ENCODE assay signal across 8 cellular contexts in the genomic region with DNA sequence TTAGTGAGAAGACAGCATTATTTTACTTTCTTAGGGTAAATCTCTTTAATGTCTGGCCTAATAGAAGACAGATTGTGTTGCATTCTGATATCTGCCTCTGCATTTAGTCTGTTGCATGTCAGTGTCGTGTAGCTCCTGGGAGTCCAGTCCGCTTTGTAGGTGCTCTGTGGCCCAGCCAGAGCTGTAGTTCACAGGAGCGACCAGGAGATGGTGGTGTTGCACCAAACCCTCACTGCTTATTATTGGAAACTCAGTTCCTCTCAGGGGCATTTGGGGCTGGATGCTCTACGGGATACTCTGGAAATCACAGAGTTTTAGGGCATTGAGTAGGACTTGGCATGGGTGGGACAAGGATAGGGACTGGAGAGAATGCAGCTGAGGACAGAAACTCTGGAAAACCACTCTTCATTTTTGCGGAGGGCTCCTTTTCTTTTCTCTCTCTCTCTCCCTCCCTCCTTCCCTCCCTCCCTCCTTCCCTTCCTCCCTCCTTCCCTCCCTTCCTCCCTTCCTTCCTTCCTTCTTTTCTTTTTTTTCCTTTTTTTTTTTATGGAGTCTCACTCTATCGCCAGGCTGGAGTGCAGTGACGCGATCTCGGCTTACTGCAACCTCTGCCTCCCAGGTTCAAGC. TPM values are rescaled to one million over a fixed set of nuclear protein-coding genes. Genes with fewer than 3 reads are reported as not detected.
DNase-seq lines count a peak whose midpoint lies in the region; ATAC-seq, FAIRE-seq and TF ChIP-seq lines count a peak whose summit lies in the region.

No MANE protein-coding gene starts in this region.

- no peaks in the 10 kb centered on the region for H3K27me3 ChIP-seq in tibial artery

- H3K27ac Mint-ChIP-seq in activated T-cell treated with anti-CD3 and anti-CD28 coated beads, Interleukin-2, amount 50 U/mL, for 72 hours = peak overlapping the region; percentile 28
- no peak overlapping the region for H3K27ac Mint-ChIP-seq in neural crest cell (ENCODE audit: unreplicated experiment)

- no peaks in the 10 kb centered on the region for H3K27me3 Mint-ChIP-seq in activated T-cell treated with anti-CD3 and anti-CD28 coated beads, Interleukin-2, amount 50 U/mL, for 72 hours (ENCODE audit: low read depth)
- H3K27me3 Mint-ChIP-seq in neural crest cell (ENCODE audit: low read depth) = no peaks in the 10 kb centered on the region

- peak; percentile 69 to 76 for ATAC-seq in activated T-cell treated with anti-CD3 and anti-CD28 coated beads, Interleukin-2, amount 50 U/mL, for 72 hours (replicated peaks in 1 of 2)
- ATAC-seq in HG02588 (IDR thresholded peaks at IDR 0.05; ENCODE audit: unreplicated experiment) = no peak

- peak; percentile 58 for FAIRE-seq in RCC 7860 (lab: Jason Lieb, UNC)

- H3K4me1 Mint-ChIP-seq in activated T-cell treated with anti-CD3 and anti-CD28 coated beads, Interleukin-2, amount 50 U/mL, for 72 hours (ENCODE audit: low read depth) = peaks cover 58% of the 10 kb centered on the region
- peaks cover 41% of the 10 kb centered on the region for H3K4me1 Mint-ChIP-seq in neural crest cell

- peaks cover 2 to 19% of the 10 kb centered on the region in 2 donors for H3K36me3 Mint-ChIP-seq in activated T-cell treated with anti-CD3 and anti-CD28 coated beads, Interleukin-2, amount 50 U/mL, for 72 hours (ENCODE audit: insufficient read depth in 2 of 2)
- peaks cover 6% of the 10 kb centered on the region for H3K36me3 Mint-ChIP-seq in neural crest cell (ENCODE audit: low read depth)

- H3K9me3 Mint-ChIP-seq in activated T-cell treated with anti-CD3 and anti-CD28 coated beads, Interleukin-2, amount 50 U/mL, for 72 hours = no peaks in the 10 kb centered on the region
- no peaks in the 10 kb centered on the region for H3K9me3 Mint-ChIP-seq in neural crest cell

- no peak overlapping the region for H3K4me3 ChIP-seq in fibroblast of mammary gland (ENCODE audit: control insufficient read depth, low read depth, low read length)
- H3K4me3 ChIP-seq in tibial artery = no peak overlapping the region

- H3K4me3 Mint-ChIP-seq in activated T-cell treated with anti-CD3 and anti-CD28 coated beads, Interleukin-2, amount 50 U/mL, for 72 hours = no peak overlapping the region
- H3K4me3 Mint-ChIP-seq in neural crest cell = peak overlapping the region; percentile 76

- DNase-seq in DMS 273 treated with DMSO at 0.1 percent for 48 hours (lab: John Stamatoyannopoulos, UW) (peak; percentile 13), HT1080 (ENCODE audit: low read depth) (peak; percentile 73), RCC 7860 (ENCODE audit: low spot score) (peak; percentile 73), fibroblast of mammary gland (ENCODE audit: low read depth) (peak; percentile 72), neural crest cell (ENCODE audit: low read depth, low spot score) (peak; percentile 87), tibial artery (peak; percentile 77 to 82)
- DNase-seq in activated T-cell treated with anti-CD3 and anti-CD28 coated beads, Interleukin-2, amount 50 U/mL, for 72 hours = peak; percentile 69 to 76

- peaks cover 0 to 33% (median 16%) of the 10 kb centered on the region in 4 donors for H3K4me1 ChIP-seq in tibial artery

- H3K9me3 ChIP-seq in tibial artery = no peaks in the 10 kb centered on the region

- intact Hi-C loops in tibial artery (cut with DNase I; ENCODE audit: low total_unique reads) = no loop called here

- H3K36me3 ChIP-seq in tibial artery = peaks cover 0 to 23% (median 14%) of the 10 kb centered on the region in 3 donors

- H3K27ac ChIP-seq in tibial artery = no peak overlapping the region

- TF ChIP-seq CTCF in fibroblast of mammary gland (conservative IDR thresholded peaks at IDR 0.05; ENCODE audit: control insufficient read depth, insufficient read depth, low read depth, low read length) (peak; percentile 97), neural crest cell (conservative IDR thresholded peaks at IDR 0.05) (peak; percentile 87), tibial artery (IDR thresholded peaks at IDR 0.05) (peak; percentile 86 to 94)

RNA-seq across cellular contexts. Expression of gene MIAT, which starts 21.7 kb away (rescaled TPM):
- total RNA-seq in HT1080 (2014; rRNA removed; shearing (Covaris generic)) = 0.07 and 0.10 TPM in 2 replicates
- 0.02 and 0.10 TPM in 2 replicates for polyA plus RNA-seq in HT1080 (2015; cell fraction: cytosol; rRNA removed)
- 0.41 and 0.65 TPM in 2 replicates for polyA plus RNA-seq in HT1080 (2015; cell fraction: nucleus; rRNA removed)
- 100 to 1,000 TPM in 1 of 2 donors, 10 to 100 TPM in 1; 65.9 to 113 TPM for total RNA-seq in activated T-cell treated with anti-CD3 and anti-CD28 coated beads, Interleukin-2, amount 50 U/mL, for 72 hours
- 42.0 and 45.6 TPM in 2 replicates for total RNA-seq in neural crest cell

RNA-seq across cellular contexts. Expression of gene CRYBA4, which starts 57.4 kb away (rescaled TPM):
- total RNA-seq in HT1080 (2014; rRNA removed; shearing (Covaris generic)) = not detected in 2 replicates
- polyA plus RNA-seq in HT1080 (2015; cell fraction: cytosol; rRNA removed) = not detected in 2 replicates
- polyA plus RNA-seq in HT1080 (2015; cell fraction: nucleus; rRNA removed) = not detected in 2 replicates
- total RNA-seq in activated T-cell treated with anti-CD3 and anti-CD28 coated beads, Interleukin-2, amount 50 U/mL, for 72 hours = under 1 TPM in 1 of 2 donors, not detected in 1; 0.63 TPM
- not detected in 2 replicates for total RNA-seq in neural crest cell

Comparison
In these comparisons a context has a peak if more than half of its experiments do, and no peak if none do; other contexts are left out.
1. DNase-seq: peak in every context shown above with its lines; median percentile 87 in neural crest cell; 80 in tibial artery; 73 in HT1080; 73 in RCC 7860; 72 in activated T-cell treated with anti-CD3 and anti-CD28 coated beads, Interleukin-2, amount 50 U/mL, for 72 hours; 72 in fibroblast of mammary gland; 13 in DMS 273 treated with DMSO at 0.1 percent for 48 hours.
2. RNA of gene MIAT, which starts 21.7 kb away (total RNA-seq): 65.9 to 113 TPM in activated T-cell treated with anti-CD3 and anti-CD28 coated beads, Interleukin-2, amount 50 U/mL, for 72 hours and 42.0 to 45.6 TPM in neural crest cell; 0.07 to 0.10 TPM in HT1080; every median in the first group is over 10 times any median in the second.
3. Peak in every context shown above with its lines, with median percentiles within 50 percentile points of each other: CTCF ChIP-seq.